8 cellular contexts compared by ENCODE assay signal in the genomic region with DNA sequence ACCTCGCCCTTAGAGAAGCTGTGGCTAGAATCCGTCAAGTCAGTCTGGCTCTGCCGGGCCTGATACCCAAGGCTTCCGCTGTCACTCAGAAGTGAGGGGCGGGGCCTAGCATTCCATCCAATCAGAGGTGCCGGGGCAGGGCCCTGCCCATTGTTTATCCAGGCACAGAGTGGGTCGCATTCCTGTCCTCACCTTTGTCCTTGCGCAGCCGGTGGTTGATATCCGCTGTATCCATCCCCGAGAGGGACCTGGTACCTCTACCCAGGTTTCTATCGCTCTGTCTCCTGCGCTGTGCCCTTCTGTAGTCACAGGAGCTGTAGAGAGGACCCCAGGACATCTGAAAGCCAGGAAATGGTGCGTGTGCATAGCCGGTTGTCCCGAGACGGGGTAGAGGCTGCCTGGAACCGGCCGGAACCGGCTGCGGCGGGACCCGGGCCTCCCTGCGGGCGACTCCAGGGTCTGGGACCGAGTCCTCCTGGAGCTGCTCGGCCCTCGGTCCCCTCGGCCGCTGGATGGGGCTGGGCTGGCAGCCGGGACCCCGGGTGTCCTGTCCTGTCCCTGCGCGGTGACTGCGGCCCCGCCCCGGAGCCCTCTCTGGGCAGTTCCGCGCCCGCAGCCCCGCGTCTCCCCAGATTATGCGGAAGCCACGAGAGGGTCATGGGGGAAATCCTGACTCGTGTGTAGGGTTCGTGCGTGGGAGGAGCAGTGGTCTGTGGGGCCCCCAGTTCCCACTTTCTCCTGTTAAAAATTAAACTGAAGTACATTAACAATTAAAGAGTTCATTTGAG. TPM values are rescaled to one million over a fixed set of nuclear protein-coding genes. Genes with fewer than 3 reads are reported as not detected.
DNase-seq lines count a peak whose midpoint lies in the region; FAIRE-seq and TF ChIP-seq lines count a peak whose summit lies in the region.

A gene (plus strand): TSS at position 183 of the 788 bp plus-strand sequence. CDS start 169 bp downstream, at position 352.

- no peaks in the 10 kb centered on the region for H3K27me3 Mint-ChIP-seq in astrocyte (ENCODE audit: low read depth, unreplicated experiment)

- H3K4me2 ChIP-seq in astrocyte (ENCODE audit: low read length) = peak within 1 kb of the TSS; percentile 88

- no peak for TF ChIP-seq POLR2A in vagina (IDR thresholded peaks at IDR 0.05)

- H3K36me3 ChIP-seq in ES-I3 (ENCODE audit: insufficient read depth, low read length) (no peaks in the 10 kb centered on the region), astrocyte (ENCODE audit: insufficient read depth, low read length) (no peaks in the 10 kb centered on the region), vagina (no peaks in the 10 kb centered on the region)

- H3K9ac ChIP-seq in ES-I3 (ENCODE audit: low read depth, low read length) (peak within 1 kb of the TSS; percentile 38), astrocyte (ENCODE audit: low read length) (peak within 1 kb of the TSS; percentile 72)

- H4K20me1 ChIP-seq in astrocyte (ENCODE audit: insufficient read depth, low read length) = no peaks in the 10 kb centered on the region

- intact Hi-C loops in vagina (cut with DNase I) = loop anchor here (10.0 kb wide), 1 partner anchor 170 kb away; no protein-coding TSS in a partner anchor

- FAIRE-seq in astrocyte (lab: Jason Lieb, UNC) = no peak

- H3K4me1 Mint-ChIP-seq in astrocyte (ENCODE audit: low read depth, unreplicated experiment) = no peaks in the 10 kb centered on the region

- DNase-seq in HEK293T (ENCODE audit: extremely low spot score) (no peak), NCI-H1048 (lab: John Stamatoyannopoulos, UW) (peak; percentile 66), T-helper 22 cell (ENCODE audit: low read depth) (peak; percentile 75), astrocyte (ENCODE audit: low read depth) (peak; percentile 52), hippocampal formation (lab: John Stamatoyannopoulos, UW) (peak; percentile 87 to 89), putamen (ENCODE audit: low spot score) (peak; percentile 92), vagina (ENCODE audit: extremely low spot score in 2 of 2) (peak in 1 of 2 donors; percentile 92)

- H3K9me3 Mint-ChIP-seq in astrocyte (ENCODE audit: unreplicated experiment) = peaks cover 26% of the 10 kb centered on the region

- TF ChIP-seq CTCF in astrocyte (IDR thresholded peaks at IDR 0.05; ENCODE audit: insufficient read depth, low read depth, low read length) (no peak), vagina (IDR thresholded peaks at IDR 0.05) (peak in 1 of 3 experiments; percentile 15)

- POLR2A ChIA-PET in HEK293T (lab: Yijun Ruan, JAX) = no interaction called here

- H2AFZ ChIP-seq in astrocyte (ENCODE audit: low read depth, low read length) = peak within 1 kb of the TSS; percentile 89

- H3K27me3 ChIP-seq in astrocyte (ENCODE audit: insufficient read depth, low read length) (no peaks in the 10 kb centered on the region), vagina (no peaks in the 10 kb centered on the region)

- no peak within 1 kb of the TSS for H3K4me3 Mint-ChIP-seq in astrocyte (ENCODE audit: unreplicated experiment)

- H3K27ac Mint-ChIP-seq in astrocyte (ENCODE audit: unreplicated experiment) = no peak within 1 kb of the TSS

- H3K4me1 ChIP-seq in ES-I3 (ENCODE audit: insufficient read depth, low read length) (no peaks in the 10 kb centered on the region), astrocyte (ENCODE audit: insufficient read depth, low read length) (no peaks in the 10 kb centered on the region), vagina (peaks cover 23% of the 10 kb centered on the region)

- no peaks in the 10 kb centered on the region for H3K79me2 ChIP-seq in astrocyte (ENCODE audit: insufficient read depth, low read length)

- no peaks in the 10 kb centered on the region for H3K9me3 ChIP-seq in ES-I3 (ENCODE audit: control insufficient read depth, insufficient read depth, low read length)
- peaks cover 1% of the 10 kb centered on the region for H3K9me3 ChIP-seq in astrocyte (ENCODE audit: insufficient read depth, low read depth, low read length)
- H3K9me3 ChIP-seq in vagina = no peaks in the 10 kb centered on the region

- H3K27ac ChIP-seq in astrocyte (ENCODE audit: low read depth, low read length) (peak within 1 kb of the TSS; percentile 9), vagina (peak within 1 kb of the TSS; percentile 97)

- H3K4me3 ChIP-seq in astrocyte (ENCODE audit: insufficient read depth, low read depth, low read length) (peak within 1 kb of the TSS; percentile 63), vagina (peak within 1 kb of the TSS; percentile 69 to 85)

- no peaks in the 10 kb centered on the region for H3K36me3 Mint-ChIP-seq in astrocyte (ENCODE audit: low read depth, unreplicated experiment)

- CTCF ChIA-PET in HEK293T (lab: Yijun Ruan, JAX) = no interaction called here

TF ChIP-seq in HEK293T, 16 proteins besides CTCF, POLR2A, EP300 and RAD21:
- TF ChIP-seq L3MBTL2 (conservative IDR thresholded peaks at IDR 0.05) (no peak), ARNT (IDR thresholded peaks at IDR 0.05) (no peak)
- TF ChIP-seq, protein P1, sequence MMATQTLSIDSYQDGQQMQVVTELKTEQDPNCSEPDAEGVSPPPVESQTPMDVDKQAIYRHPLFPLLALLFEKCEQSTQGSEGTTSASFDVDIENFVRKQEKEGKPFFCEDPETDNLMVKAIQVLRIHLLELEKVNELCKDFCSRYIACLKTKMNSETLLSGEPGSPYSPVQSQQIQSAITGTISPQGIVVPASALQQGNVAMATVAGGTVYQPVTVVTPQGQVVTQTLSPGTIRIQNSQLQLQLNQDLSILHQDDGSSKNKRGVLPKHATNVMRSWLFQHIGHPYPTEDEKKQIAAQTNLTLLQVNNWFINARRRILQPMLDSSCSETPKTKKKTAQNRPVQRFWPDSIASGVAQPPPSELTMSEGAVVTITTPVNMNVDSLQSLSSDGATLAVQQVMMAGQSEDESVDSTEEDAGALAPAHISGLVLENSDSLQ (IDR thresholded peaks at IDR 0.05) = 0 out of 2 replicates have a peak, but pooled peaks have one; percentile 29

RNA-seq across cellular contexts. Expression of the gene that starts here (rescaled TPM):
- total RNA-seq in astrocyte = not detected in 2 replicates
- 2.9 TPM for total RNA-seq in vagina

Comparison
In these comparisons a context has a peak if more than half of its experiments do, and no peak if none do; other contexts are left out.
1. Peak in DNase-seq, H3K4me3 ChIP-seq, H3K27ac ChIP-seq, H3K9ac ChIP-seq and H3K4me2 ChIP-seq in astrocyte; RNA of the gene not detected or under 1 TPM.